Comparison of ENCODE assay signal across 1 cellular context in genomic region chr11:72776844-72777754, GRCh38.
TF ChIP-seq lines count a peak whose summit lies in the region.

No MANE protein-coding gene starts in this region.

TF ChIP-seq in WTC11, 78 proteins besides CTCF, POLR2A, EP300 and RAD21 (continued from another document):
- no peak for TF ChIP-seq ZMAT4 (CRISPR knock-in tag; IDR thresholded peaks at IDR 0.05)
- no peak for TF ChIP-seq NFATC4 (CRISPR knock-in tag; IDR thresholded peaks at IDR 0.05)
- TF ChIP-seq JUN (CRISPR knock-in tag; IDR thresholded peaks at IDR 0.05): no peak
- TF ChIP-seq OVOL2 (CRISPR knock-in tag; IDR thresholded peaks at IDR 0.05; ENCODE audit: borderline replicate concordance): no peak
- no peak for TF ChIP-seq ZNF263 (CRISPR knock-in tag; IDR thresholded peaks at IDR 0.05; ENCODE audit: low read depth)
- TF ChIP-seq NR2C2 (CRISPR knock-in tag; IDR thresholded peaks at IDR 0.05): no peak
- TF ChIP-seq, protein P1, sequence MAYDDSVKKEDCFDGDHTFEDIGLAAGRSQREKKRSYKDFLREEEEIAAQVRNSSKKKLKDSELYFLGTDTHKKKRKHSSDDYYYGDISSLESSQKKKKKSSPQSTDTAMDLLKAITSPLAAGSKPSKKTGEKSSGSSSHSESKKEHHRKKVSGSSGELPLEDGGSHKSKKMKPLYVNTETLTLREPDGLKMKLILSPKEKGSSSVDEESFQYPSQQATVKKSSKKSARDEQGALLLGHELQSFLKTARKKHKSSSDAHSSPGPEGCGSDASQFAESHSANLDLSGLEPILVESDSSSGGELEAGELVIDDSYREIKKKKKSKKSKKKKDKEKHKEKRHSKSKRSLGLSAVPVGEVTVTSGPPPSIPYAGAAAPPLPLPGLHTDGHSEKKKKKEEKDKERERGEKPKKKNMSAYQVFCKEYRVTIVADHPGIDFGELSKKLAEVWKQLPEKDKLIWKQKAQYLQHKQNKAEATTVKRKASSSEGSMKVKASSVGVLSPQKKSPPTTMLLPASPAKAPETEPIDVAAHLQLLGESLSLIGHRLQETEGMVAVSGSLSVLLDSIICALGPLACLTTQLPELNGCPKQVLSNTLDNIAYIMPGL (CRISPR knock-in tag; IDR thresholded peaks at IDR 0.05): no peak
- no peak for TF ChIP-seq FOXP4 (CRISPR knock-in tag; IDR thresholded peaks at IDR 0.05)
- TF ChIP-seq GRHL2 (CRISPR knock-in tag; IDR thresholded peaks at IDR 0.05; ENCODE audit: insufficient replicate concordance, severe bottlenecking): no peak
- no peak for TF ChIP-seq CREM (CRISPR knock-in tag; IDR thresholded peaks at IDR 0.05)
- no peak for TF ChIP-seq TCF7 (CRISPR knock-in tag; IDR thresholded peaks at IDR 0.05; ENCODE audit: low read depth)
- TF ChIP-seq, protein P2, sequence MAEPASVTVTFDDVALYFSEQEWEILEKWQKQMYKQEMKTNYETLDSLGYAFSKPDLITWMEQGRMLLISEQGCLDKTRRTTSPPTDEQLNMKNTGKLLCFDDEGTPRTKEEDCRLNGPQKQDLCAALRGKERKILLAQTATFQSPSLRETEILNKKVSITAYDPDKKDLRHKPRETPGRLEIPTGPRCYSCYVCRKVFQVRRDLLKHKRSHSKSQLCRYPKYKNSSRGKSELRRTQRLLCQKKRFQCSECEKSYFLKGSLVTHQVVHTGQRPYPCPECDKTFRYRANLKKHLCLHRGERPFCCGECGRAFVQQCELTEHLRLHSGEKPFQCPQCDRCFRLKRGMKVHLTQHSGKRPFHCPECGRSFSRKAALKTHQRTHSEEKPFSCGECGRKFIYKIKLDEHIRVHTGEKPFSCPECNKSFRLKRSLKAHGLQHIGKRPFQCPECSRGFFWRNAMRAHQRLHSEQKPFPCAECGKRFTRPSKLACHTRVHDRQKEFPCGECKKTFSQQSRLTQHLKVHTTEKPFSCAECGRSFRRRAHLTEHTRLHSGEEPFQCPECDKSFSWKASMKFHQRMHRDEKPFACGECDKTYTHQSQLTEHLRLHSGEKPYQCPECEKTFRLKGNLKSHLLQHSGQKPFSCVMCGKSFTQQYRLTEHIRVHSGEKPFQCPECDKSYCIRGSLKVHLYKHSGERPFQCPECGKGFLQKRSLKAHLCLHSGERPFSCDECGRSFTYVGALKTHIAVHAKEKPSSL (CRISPR knock-in tag; conservative IDR thresholded peaks at IDR 0.05): no peak
- TF ChIP-seq AR (CRISPR knock-in tag; IDR thresholded peaks at IDR 0.05): no peak
